8 cellular contexts compared by ENCODE assay signal in genomic region chr19:55476100-55476775, GRCh38.
DNase-seq lines count a peak whose midpoint lies in the region; TF ChIP-seq lines count a peak whose summit lies in the region.

Gene ZNF628, plus strand, starts transcription at chr19:55476617. Its CDS starts 3,294 bp downstream, at chr19:55479911.

- no peaks in the 10 kb centered on the region for H4K20me1 ChIP-seq in MM.1S (ENCODE audit: insufficient read depth, low read length)

- H3K79me2 ChIP-seq in MM.1S (ENCODE audit: low read length): peaks cover 17% of the 10 kb centered on the region

- H3K4me1 ChIP-seq in ES-I3 (ENCODE audit: insufficient read depth, low read length) (peaks cover 14% of the 10 kb centered on the region; the same call in 1 of the 2 replicates), MM.1S (ENCODE audit: low read length) (peaks cover 5% of the 10 kb centered on the region; the same call in 1 of the 2 replicates), neuron (ENCODE audit: insufficient read depth, low read length) (peaks cover 23% of the 10 kb centered on the region)

- peak within 1 kb of the TSS; percentile 100 for H2AFZ ChIP-seq in MM.1S (ENCODE audit: low read length)
- H2AFZ ChIP-seq in neuron (ENCODE audit: low read depth, low read length): peak within 1 kb of the TSS; percentile 31

- TF ChIP-seq CTCF in MM.1S (IDR thresholded peaks at IDR 0.05; ENCODE audit: low read length): no peak

- peak within 1 kb of the TSS; percentile 52; the same call in 1 of the 2 replicates for H3K27ac ChIP-seq in MM.1S (ENCODE audit: low read length)

- peak within 1 kb of the TSS; percentile 99 for H3K4me2 ChIP-seq in MM.1S (ENCODE audit: low read depth, low read length)

- peak; percentile 97 for DNase-seq in HCEC 1CT
- DNase-seq in MM.1S: peak; percentile 99
- peak; percentile 84 for DNase-seq in SHP77 treated with DMSO at 0.1 percent for 48 hours (lab: John Stamatoyannopoulos, UW)
- peak; percentile 97 for DNase-seq in activated gamma-delta T cell treated with anti-CD3 and anti-CD28 coated beads, Interleukin-2, amount 50 U/mL, for 16 hours (ENCODE audit: low read depth)
- peak; percentile 98 for DNase-seq in foreskin melanocyte
- peak; percentile 96 for DNase-seq in stromal cell of bone marrow (ENCODE audit: low read depth)

- H3K9me3 ChIP-seq in ES-I3 (ENCODE audit: control insufficient read depth, insufficient read depth, low read length) (no peaks in the 10 kb centered on the region), MM.1S (replicated peaks; ENCODE audit: insufficient read depth, low read length) (no peaks in the 10 kb centered on the region), neuron (ENCODE audit: low read length) (no peaks in the 10 kb centered on the region)

- no peaks in the 10 kb centered on the region for H3K9me2 ChIP-seq in MM.1S (replicated peaks; ENCODE audit: insufficient read depth, low read length)

- H3K9ac ChIP-seq in ES-I3 (ENCODE audit: low read depth, low read length): peak within 1 kb of the TSS; percentile 99
- H3K9ac ChIP-seq in MM.1S (ENCODE audit: low read length): peak within 1 kb of the TSS; percentile 61

- H3K36me3 ChIP-seq in ES-I3 (ENCODE audit: insufficient read depth, low read length) (no peaks in the 10 kb centered on the region), MM.1S (replicated peaks; ENCODE audit: insufficient read depth, low read length) (no peaks in the 10 kb centered on the region), neuron (ENCODE audit: insufficient read depth, low read length) (no peaks in the 10 kb centered on the region)

- no peaks in the 10 kb centered on the region for H3F3A ChIP-seq in MM.1S (ENCODE audit: insufficient read depth, low read length)

- H3K4me3 ChIP-seq in MM.1S (ENCODE audit: low read length) (peak within 1 kb of the TSS; percentile 76), neuron (ENCODE audit: low read length) (peak within 1 kb of the TSS; percentile 64)

- H3K27me3 ChIP-seq in MM.1S (replicated peaks; ENCODE audit: insufficient read depth, low read length): no peaks in the 10 kb centered on the region
- H3K27me3 ChIP-seq in neuron (ENCODE audit: insufficient read depth, low read length): no peaks in the 10 kb centered on the region

Comparison
In these comparisons a context has a peak if more than half of its experiments do, and no peak if none do; other contexts are left out.
1. Peak in every context shown above with its lines: DNase-seq, H3K4me3 ChIP-seq and H3K27ac ChIP-seq.